In genomic region chr1:231417503-231417902, GRCh38 we compare ENCODE assay signal across 9 cellular contexts. TPM values are rescaled to one million over a fixed set of nuclear protein-coding genes. Genes with fewer than 3 reads are reported as not detected.
DNase-seq lines count a peak whose midpoint lies in the region; ATAC-seq, FAIRE-seq and TF ChIP-seq lines count a peak whose summit lies in the region.
"Had no signal": no experiment of that assay in that cellular context is flagged by ENCODE, and none has a peak within 500 bp of the region (broad histone marks: within the 10 kb centered on the region; RNA-seq: fewer than 3 reads in every experiment).

No MANE protein-coding gene starts in this region.

- H3K27me3 ChIP-seq in brain microvascular endothelial cell (replicated peaks): no peaks in the 10 kb centered on the region
- H3K27me3 ChIP-seq in naive thymus-derived CD4-positive, alpha-beta T cell (ENCODE audit: control insufficient read depth in 2 of 2, insufficient read depth in 2 of 2, low read length in 2 of 2): no peaks in the 10 kb centered on the region

- peak overlapping the region in 4 of 7 donors; percentile 9 to 71 (median 52) for H3K27ac Mint-ChIP-seq in CD14-positive monocyte
- H3K27ac Mint-ChIP-seq in HFFc6: peak overlapping the region; percentile 33
- H3K27ac Mint-ChIP-seq in naive thymus-derived CD4-positive, alpha-beta T cell: peak overlapping the region in 1 of 9 donors; percentile 5

- no peak for FAIRE-seq in GM12891 (lab: Jason Lieb, UNC)

- CTCF ChIA-PET in naive thymus-derived CD4-positive, alpha-beta T cell (lab: Charles Lee): no interaction called here

- in situ Hi-C loops in brain microvascular endothelial cell (cut with HindIII; ENCODE audit: low pct_ligation_motif_present, low sequenced_read_pairs): no loop called here

- H3K27me3 Mint-ChIP-seq in CD14-positive monocyte (ENCODE audit: low read depth in 3 of 3) (peaks cover 0 to 3% (median under 1%) of the 10 kb centered on the region in 3 donors), HFFc6 (ENCODE audit: insufficient read depth) (no peaks in the 10 kb centered on the region; the same call in 1 of the 2 replicates)
- H3K27me3 Mint-ChIP-seq in naive thymus-derived CD4-positive, alpha-beta T cell: peaks cover 0 to under 1% (median 0%) of the 10 kb centered on the region in 5 donors

- no peak overlapping the region for H3K27ac ChIP-seq in brain microvascular endothelial cell
- no peak overlapping the region for H3K27ac ChIP-seq in naive thymus-derived CD4-positive, alpha-beta T cell (ENCODE audit: low read depth, low read length)

- no peaks in the 10 kb centered on the region for H3K9me3 ChIP-seq in naive thymus-derived CD4-positive, alpha-beta T cell (ENCODE audit: control insufficient read depth in 2 of 3, low read length in 3 of 3)
- H3K9me3 ChIP-seq in mucosa of descending colon: no peaks in the 10 kb centered on the region

- H3K36me3 ChIP-seq in brain microvascular endothelial cell (replicated peaks) (no peaks in the 10 kb centered on the region), mucosa of descending colon (ENCODE audit: low read depth) (no peaks in the 10 kb centered on the region)
- H3K36me3 ChIP-seq in naive thymus-derived CD4-positive, alpha-beta T cell (ENCODE audit: control insufficient read depth in 2 of 3, insufficient read depth in 3 of 3, low read length in 3 of 3): no peaks in the 10 kb centered on the region

- H3K4me3 ChIP-seq in brain microvascular endothelial cell (ENCODE audit: low read depth, low read length) (peak overlapping the region; percentile 6), mucosa of descending colon (no peak overlapping the region)
- no peak overlapping the region for H3K4me3 ChIP-seq in naive thymus-derived CD4-positive, alpha-beta T cell (ENCODE audit: low read length)

- no peak for ATAC-seq in naive thymus-derived CD4-positive, alpha-beta T cell
- no peak for ATAC-seq in HG02973 (IDR thresholded peaks at IDR 0.05; ENCODE audit: unreplicated experiment)
- no peak for ATAC-seq in mucosa of descending colon
- no peak for ATAC-seq in GM18861 (IDR thresholded peaks at IDR 0.05; ENCODE audit: unreplicated experiment)

- peaks cover 38 to 39% of the 10 kb centered on the region in 2 donors for H3K36me3 Mint-ChIP-seq in CD14-positive monocyte
- H3K36me3 Mint-ChIP-seq in HFFc6 (ENCODE audit: low read depth): peaks cover 11% of the 10 kb centered on the region
- peaks cover 16 to 44% (median 26%) of the 10 kb centered on the region in 5 donors for H3K36me3 Mint-ChIP-seq in naive thymus-derived CD4-positive, alpha-beta T cell

- peaks cover 73% of the 10 kb centered on the region for H3K4me1 Mint-ChIP-seq in CD14-positive monocyte
- peaks cover 49% of the 10 kb centered on the region for H3K4me1 Mint-ChIP-seq in HFFc6 (ENCODE audit: low read depth)
- peaks cover 63 to 84% (median 77%) of the 10 kb centered on the region in 7 donors for H3K4me1 Mint-ChIP-seq in naive thymus-derived CD4-positive, alpha-beta T cell

- no peak for TF ChIP-seq POLR2A in GM12891 (IDR thresholded peaks at IDR 0.05; ENCODE audit: low read depth, low read length)

- intact Hi-C loops in CD14-positive monocyte (cut with micrococcal nuclease) (no loop called here), mucosa of descending colon (cut with DNase I, micrococcal nuclease) (no loop called here)
- intact Hi-C loops in naive thymus-derived CD4-positive, alpha-beta T cell (cut with micrococcal nuclease): no loop called here

- no peak for DNase-seq in CD14-positive monocyte (ENCODE audit: low spot score)
- no peak for DNase-seq in HFFc6
- DNase-seq in brain microvascular endothelial cell: no peak
- no peak for DNase-seq in naive thymus-derived CD4-positive, alpha-beta T cell
- DNase-seq in GM12891 (ENCODE audit: insufficient read length, low spot score): no peak
- DNase-seq in mucosa of descending colon: no peak
- DNase-seq: NCI-H1105 had no signal

- TF ChIP-seq CTCF in CD14-positive monocyte (IDR thresholded peaks at IDR 0.05) (no peak), HFFc6 (IDR thresholded peaks at IDR 0.05) (no peak), brain microvascular endothelial cell (IDR thresholded peaks at IDR 0.05; ENCODE audit: low read depth, low read length, missing control alignments) (no peak), mucosa of descending colon (IDR thresholded peaks at IDR 0.05) (no peak)

- H3K4me3 Mint-ChIP-seq in CD14-positive monocyte: peak overlapping the region in 1 of 2 donors; percentile 74
- H3K4me3 Mint-ChIP-seq in HFFc6: peak overlapping the region; percentile 76
- peak overlapping the region; percentile 30 to 97 (median 90) for H3K4me3 Mint-ChIP-seq in naive thymus-derived CD4-positive, alpha-beta T cell

- no peaks in the 10 kb centered on the region for H3K9me3 Mint-ChIP-seq in CD14-positive monocyte
- H3K9me3 Mint-ChIP-seq in HFFc6: no peaks in the 10 kb centered on the region
- H3K9me3 Mint-ChIP-seq in naive thymus-derived CD4-positive, alpha-beta T cell: peaks cover 0 to 3% (median 0%) of the 10 kb centered on the region in 11 donors

- peaks cover 44 to 65% of the 10 kb centered on the region in 2 donors for H3K4me1 ChIP-seq in naive thymus-derived CD4-positive, alpha-beta T cell (ENCODE audit: control insufficient read depth in 2 of 2, insufficient read depth in 2 of 2, low read length in 2 of 2)
- H3K4me1 ChIP-seq in mucosa of descending colon (ENCODE audit: low read depth): peaks cover 26% of the 10 kb centered on the region

- POLR2A ChIA-PET in naive thymus-derived CD4-positive, alpha-beta T cell (lab: Charles Lee): no interaction called here

TF ChIP-seq in GM12891, 5 proteins besides CTCF, POLR2A, EP300 and RAD21:
- TF ChIP-seq SPI1 (IDR thresholded peaks at IDR 0.05; ENCODE audit: low read depth, low read length) (no peak), POU2F2 (IDR thresholded peaks at IDR 0.05; ENCODE audit: low read depth, low read length) (no peak), PAX5 (IDR thresholded peaks at IDR 0.05; ENCODE audit: insufficient read depth, low read length, severe bottlenecking) (no peak), POLR2AphosphoS5 (IDR thresholded peaks at IDR 0.05; ENCODE audit: low read depth, low read length) (no peak), TAF1 (IDR thresholded peaks at IDR 0.05; ENCODE audit: low read depth, low read length) (no peak)
TF ChIP-seq in GM12891: peak in this region for 0.

RNA-seq across cellular contexts. Expression of gene EGLN1, which starts 4.6 kb away (rescaled TPM):
- 10 to 100 TPM; 23.1 to 27.7 TPM for polyA plus RNA-seq in CD14-positive monocyte
- total RNA-seq in HFFc6 (2021; fragmentation: NEBNext Ultra II Directional; extraction: Animal tissue kit (Norgen Biotek cat#: 25700)): 10 to 100 TPM; 22.5 to 31.8 (median 26.0) TPM
- 10 to 100 TPM; 13.6 to 38.9 (median 23.0) TPM for total RNA-seq in naive thymus-derived CD4-positive, alpha-beta T cell
- 10 to 100 TPM; 20.2 to 21.9 TPM for polyA plus RNA-seq in naive thymus-derived CD4-positive, alpha-beta T cell
- polyA plus RNA-seq in GM12891 (2012; ENCODE audit: low read depth, missing spikeins): 23.1 TPM
- 10 to 100 TPM; 49.3 to 61.1 (median 55.0) TPM for total RNA-seq in mucosa of descending colon
